In the genomic region with DNA sequence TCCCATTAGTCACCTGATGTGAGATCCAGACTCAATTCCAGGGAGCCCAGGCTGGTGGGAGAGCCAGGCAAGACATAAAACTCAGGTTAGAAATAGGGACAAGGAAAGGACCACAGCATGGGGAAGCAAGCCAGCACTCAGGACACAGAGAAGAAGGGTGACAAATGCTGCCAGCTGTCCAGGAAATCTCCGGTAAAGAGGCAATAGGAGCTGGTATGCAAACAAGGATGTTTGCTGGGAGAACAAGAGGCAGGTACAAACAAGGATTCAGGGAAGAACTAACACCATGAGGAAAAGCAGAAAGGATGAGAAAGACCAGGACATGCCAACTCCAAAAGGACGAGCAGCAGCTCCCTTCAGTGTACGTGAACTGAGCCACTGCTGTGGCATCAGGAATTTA, we compare ENCODE assay signal across 1 cellular context.
TF ChIP-seq lines count a peak whose summit lies in the region.

No MANE protein-coding gene starts in this region.

TF ChIP-seq in HepG2, 621 proteins besides CTCF, POLR2A, EP300 and RAD21:
- TF ChIP-seq HES4 (CRISPR knock-in tag; IDR thresholded peaks at IDR 0.05; ENCODE audit: borderline replicate concordance): no peak
- peak; percentile 31; the same call in 1 of the 2 replicates for TF ChIP-seq SPEN (CRISPR knock-in tag; IDR thresholded peaks at IDR 0.05; ENCODE audit: low read depth)
- no peak for TF ChIP-seq NFATC3 (CRISPR knock-in tag; IDR thresholded peaks at IDR 0.05)
- 0 out of 2 replicates have a peak, but pooled peaks have one; percentile 54 for TF ChIP-seq HOXA9 (CRISPR knock-in tag; IDR thresholded peaks at IDR 0.05; ENCODE audit: borderline replicate concordance)
- no peak for TF ChIP-seq ZFP37 (CRISPR knock-in tag; IDR thresholded peaks at IDR 0.05; ENCODE audit: borderline replicate concordance)
- 0 out of 2 replicates have a peak, but pooled peaks have one; percentile 35 for TF ChIP-seq HOXA7 (CRISPR knock-in tag; IDR thresholded peaks at IDR 0.05)
- TF ChIP-seq PHF21A (CRISPR knock-in tag; IDR thresholded peaks at IDR 0.05): no peak
- no peak for TF ChIP-seq FOXO1 (CRISPR knock-in tag; IDR thresholded peaks at IDR 0.05)
- TF ChIP-seq ZFY (CRISPR knock-in tag; IDR thresholded peaks at IDR 0.05): no peak
- TF ChIP-seq ZNF562 (CRISPR knock-in tag; IDR thresholded peaks at IDR 0.05; ENCODE audit: borderline replicate concordance): 0 out of 2 replicates have a peak, but pooled peaks have one; percentile 19
- TF ChIP-seq, protein P1, sequence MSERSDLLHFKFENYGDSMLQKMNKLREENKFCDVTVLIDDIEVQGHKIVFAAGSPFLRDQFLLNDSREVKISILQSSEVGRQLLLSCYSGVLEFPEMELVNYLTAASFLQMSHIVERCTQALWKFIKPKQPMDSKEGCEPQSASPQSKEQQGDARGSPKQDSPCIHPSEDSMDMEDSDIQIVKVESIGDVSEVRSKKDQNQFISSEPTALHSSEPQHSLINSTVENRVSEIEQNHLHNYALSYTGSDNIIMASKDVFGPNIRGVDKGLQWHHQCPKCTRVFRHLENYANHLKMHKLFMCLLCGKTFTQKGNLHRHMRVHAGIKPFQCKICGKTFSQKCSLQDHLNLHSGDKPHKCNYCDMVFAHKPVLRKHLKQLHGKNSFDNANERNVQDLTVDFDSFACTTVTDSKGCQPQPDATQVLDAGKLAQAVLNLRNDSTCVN (CRISPR knock-in tag; IDR thresholded peaks at IDR 0.05; ENCODE audit: borderline replicate concordance): 0 out of 2 replicates have a peak, but pooled peaks have one; percentile 46
- no peak for TF ChIP-seq SRSF1 (optimal IDR thresholded peaks at IDR 0.05; ENCODE audit: low read depth, low read length)
- TF ChIP-seq BCL6 (CRISPR knock-in tag; IDR thresholded peaks at IDR 0.05): 0 out of 2 replicates have a peak, but pooled peaks have one; percentile 32
